Comparison of ENCODE assay signal across 8 cellular contexts in genomic region chr19:13022859-13023636, GRCh38. TPM values are rescaled to one million over a fixed set of nuclear protein-coding genes. Genes with fewer than 3 reads are reported as not detected.
DNase-seq lines count a peak whose midpoint lies in the region; ATAC-seq and TF ChIP-seq lines count a peak whose summit lies in the region.

No MANE protein-coding gene starts in this region.

- peak overlapping the region; percentile 41; the same call in 1 of the 2 replicates for H3K4me2 ChIP-seq in DND-41 (ENCODE audit: insufficient read depth, low read length)

- H3K27me3 ChIP-seq in DND-41 (ENCODE audit: insufficient read depth, low read length, poor library complexity) (no peaks in the 10 kb centered on the region), mucosa of stomach (ENCODE audit: control insufficient read depth, insufficient read depth, low read length) (no peaks in the 10 kb centered on the region)

- no peaks in the 10 kb centered on the region for H3K79me2 ChIP-seq in DND-41 (ENCODE audit: insufficient read depth, low read length)

- H2AFZ ChIP-seq in DND-41 (ENCODE audit: low read depth, low read length) = 0 out of 2 replicates have a peak overlapping the region, but pooled peaks have one; percentile 3

- peak overlapping the region; percentile 80 for H3K4me3 Mint-ChIP-seq in T-helper 17 cell

- H3K4me1 ChIP-seq in DND-41 (ENCODE audit: insufficient read depth, low read length) = peaks cover 3% of the 10 kb centered on the region; the same call in 1 of the 2 replicates
- peaks cover 73% of the 10 kb centered on the region for H3K4me1 ChIP-seq in mucosa of stomach (ENCODE audit: control insufficient read depth, insufficient read depth, low read length)

- no peaks in the 10 kb centered on the region for H3K36me3 ChIP-seq in DND-41 (ENCODE audit: insufficient read depth, low read length)
- H3K36me3 ChIP-seq in mucosa of stomach (ENCODE audit: control insufficient read depth, insufficient read depth, low read length) = no peaks in the 10 kb centered on the region

- H3K27me3 Mint-ChIP-seq in T-helper 17 cell = peaks cover 60% of the 10 kb centered on the region

- peaks cover 6% of the 10 kb centered on the region; the same call in 1 of the 2 replicates for H4K20me1 ChIP-seq in DND-41 (ENCODE audit: insufficient read depth, low read length)

- H3K4me3 ChIP-seq in DND-41 (ENCODE audit: low read depth in 1 of 2, low read length in 2 of 2) (peak overlapping the region in 1 of 2 experiments; percentile 27; a peak in 1 of 4 replicates), mucosa of stomach (ENCODE audit: low read length) (peak overlapping the region; percentile 25)

- no peak overlapping the region for H3K27ac Mint-ChIP-seq in T-helper 17 cell

- ATAC-seq in DND-41 (ENCODE audit: insufficient read depth, low read depth) = peak; percentile 24; the same call in 1 of the 3 replicates
- no peak for ATAC-seq in T-helper 17 cell
- ATAC-seq in HG02588 (IDR thresholded peaks at IDR 0.05; ENCODE audit: unreplicated experiment) = no peak

- H3K9me3 ChIP-seq in DND-41 (ENCODE audit: insufficient read depth, low read length, severe bottlenecking) (no peaks in the 10 kb centered on the region), T-helper 17 cell (ENCODE audit: control insufficient read depth, low read length, poor library complexity, severe bottlenecking) (no peaks in the 10 kb centered on the region), mucosa of stomach (ENCODE audit: control insufficient read depth, low read length) (no peaks in the 10 kb centered on the region)

- H3K27ac ChIP-seq in DND-41 (ENCODE audit: low read length) = no peak overlapping the region
- peak overlapping the region; percentile 81 for H3K27ac ChIP-seq in epithelial cell of prostate

- H3K9ac ChIP-seq in DND-41 (ENCODE audit: low read depth, low read length) = peak overlapping the region; percentile 10; the same call in 1 of the 2 replicates
- H3K9ac ChIP-seq in mucosa of stomach (ENCODE audit: low read length) = peak overlapping the region; percentile 73

- peaks cover 21% of the 10 kb centered on the region for H3K4me1 Mint-ChIP-seq in T-helper 17 cell

- in situ Hi-C loops in KBM-7 (cut with MboI; ENCODE audit: low pct_unique_long_range_greater_than_20kb, low sequenced_read_pairs) = no loop called here

- H3K36me3 Mint-ChIP-seq in T-helper 17 cell (ENCODE audit: low read depth) = peaks cover 10% of the 10 kb centered on the region

- DNase-seq in DND-41 (peak; percentile 15), KBM-7 (peak; percentile 82), T-helper 17 cell (no peak), epithelial cell of prostate (ENCODE audit: low read depth, low spot score) (peak; percentile 87), activated gamma-delta T cell treated with Interleukin-2 at 50 U/mL for 16 hours (no peak)
- no peak for DNase-seq in effector CD4-positive, alpha-beta T cell

- no peak for TF ChIP-seq CTCF in DND-41 (IDR thresholded peaks at IDR 0.05; ENCODE audit: borderline replicate concordance, extremely low read depth, low read length, poor library complexity, severe bottlenecking)

RNA-seq across cellular contexts. Expression of gene NFIX, which starts 27.8 kb away (rescaled TPM):
- total RNA-seq in T-helper 17 cell = under 1 TPM; 0.75 to 0.86 TPM

RNA-seq across cellular contexts. Expression of gene DAND5, which starts 53.7 kb away (rescaled TPM):
- total RNA-seq in T-helper 17 cell = not detected

Comparison
In these comparisons a context has a peak if more than half of its experiments do, and no peak if none do; other contexts are left out.
1. DNase-seq: peak in DND-41 (single experiment), KBM-7 (single experiment) and epithelial cell of prostate (single experiment); none in T-helper 17 cell (0 of 3), activated gamma-delta T cell treated with Interleukin-2 at 50 U/mL for 16 hours (single experiment) and effector CD4-positive, alpha-beta T cell (single experiment).